In the genomic region with DNA sequence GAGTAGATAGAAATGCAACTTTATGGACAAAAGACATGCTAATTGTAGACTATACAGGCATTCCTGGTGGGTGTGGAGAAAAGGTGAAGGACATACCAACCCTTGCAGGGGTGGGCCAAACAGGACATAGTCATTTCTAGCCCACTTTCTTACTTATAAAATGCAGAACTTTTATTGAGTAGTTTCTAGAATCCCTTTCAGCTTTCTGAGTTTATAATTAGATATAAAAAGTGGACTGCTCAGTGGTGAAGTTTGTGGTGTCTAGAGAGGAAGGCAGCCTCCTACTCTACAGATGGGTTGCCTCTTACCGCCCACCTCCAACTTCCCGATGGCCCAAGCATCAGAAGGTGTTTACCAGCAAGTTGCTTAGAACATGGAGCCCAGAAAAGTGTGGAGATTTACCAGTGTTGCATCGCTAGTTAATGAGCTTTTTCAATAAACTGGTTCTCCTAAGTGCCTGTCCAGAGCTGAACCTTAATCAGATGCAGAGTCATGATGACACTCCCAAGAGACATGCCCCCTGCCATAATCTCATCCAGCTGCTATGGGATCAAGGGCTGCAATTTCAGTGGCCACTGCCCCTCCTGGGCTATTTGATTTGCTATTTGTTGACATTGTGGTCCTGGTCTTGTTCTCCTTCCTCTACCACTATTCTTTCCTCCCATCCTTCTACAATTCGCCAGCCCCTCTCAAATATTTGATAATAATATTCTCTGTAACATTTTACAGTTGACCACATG, we compare ENCODE assay signal across 17 cellular contexts.
"Had no signal": no experiment of that assay in that cellular context is flagged by ENCODE, and none has a peak within 500 bp of the region (broad histone marks: within the 10 kb centered on the region; RNA-seq: fewer than 3 reads in every experiment).

No MANE protein-coding gene starts in this region.

- H3K9me3 ChIP-seq: neutrophil, pancreas, sigmoid colon, thoracic aorta had no signal

- ATAC-seq: activated CD8-positive, alpha-beta T cell treated with anti-CD3 and anti-CD28 coated beads, Interleukin-2, amount 10 ng/mL, durations not matched to agents 7 days and 5 days; left lobe of liver; naive thymus-derived CD4-positive, alpha-beta T cell had no signal

- H3K36me3 ChIP-seq: neutrophil, pancreas, sigmoid colon, thoracic aorta had no signal

- H3K4me1 ChIP-seq: pancreas, sigmoid colon had no signal

- H3K4me3 ChIP-seq: dorsolateral prefrontal cortex, pancreas, sigmoid colon, thoracic aorta had no signal

- H3K27me3 ChIP-seq: dorsolateral prefrontal cortex, neutrophil, pancreas, sigmoid colon had no signal

- H3K27ac ChIP-seq: neutrophil, pancreas, sigmoid colon, thoracic aorta had no signal

- DNase-seq: activated CD4-positive, alpha-beta T cell treated with anti-CD3 and anti-CD28 coated beads for 48 hours; activated CD4-positive, CD25-positive, alpha-beta regulatory T cell; activated CD8-positive, alpha-beta T cell treated with anti-CD3 and anti-CD28 coated beads, Interleukin-2, amount 10 ng/mL, durations not matched to agents 7 days and 5 days; activated naive CD4-positive, alpha-beta T cell treated with anti-CD3 and anti-CD28 coated beads for 36 hours; activated T-cell treated with anti-CD3 and anti-CD28 coated beads, Interleukin-2, amount 50 U/mL, for 24 hours; central memory CD4-positive, alpha-beta T cell; dorsolateral prefrontal cortex; glutamatergic neuron; naive thymus-derived CD4-positive, alpha-beta T cell; pancreas; stimulated activated CD4-positive, alpha-beta T cell treated with anti-CD3 and anti-CD28 coated beads, Interleukin-4, amount 100 ng/mL, for 24 hours; T-helper 1 cell; T1000 had no signal
